8 cellular contexts compared by ENCODE assay signal in genomic region chr3:4981160-4981687, GRCh38. TPM values are rescaled to one million over a fixed set of nuclear protein-coding genes. Genes with fewer than 3 reads are reported as not detected.
DNase-seq lines count a peak whose midpoint lies in the region; ATAC-seq lines count a peak whose summit lies in the region.

No MANE protein-coding gene starts in this region.

- DNase-seq in activated T-cell treated with anti-CD3 and anti-CD28 coated beads, Interleukin-2, amount 50 U/mL, for 24 hours = no peak
- DNase-seq in activated T-cell treated with anti-CD3 and anti-CD28 coated beads, Interleukin-2, amount 50 U/mL, for 48 hours = no peak
- DNase-seq in activated naive CD8-positive, alpha-beta T cell treated with anti-CD3 and anti-CD28 coated beads, Interleukin-2, amount 10 ng/mL, durations not matched to agents 7 days and 5 days = no peak
- DNase-seq in kidney tubule cell (ENCODE audit: low spot score) (peak; percentile 66), NCI-H510A (lab: John Stamatoyannopoulos, UW) (no peak)

- peaks cover 8% of the 10 kb centered on the region for H3K4me1 ChIP-seq in thymus (ENCODE audit: control insufficient read depth, insufficient read depth, low read length)

- H3K4me1 Mint-ChIP-seq in activated T-cell treated with anti-CD3 and anti-CD28 coated beads, Interleukin-2, amount 50 U/mL, for 24 hours (ENCODE audit: low read depth) = peaks cover 70% of the 10 kb centered on the region
- peaks cover 32% of the 10 kb centered on the region for H3K4me1 Mint-ChIP-seq in activated naive CD8-positive, alpha-beta T cell treated with anti-CD3 and anti-CD28 coated beads, Interleukin-2, amount 10 ng/mL, durations not matched to agents 7 days and 5 days

- H3K27me3 Mint-ChIP-seq in activated T-cell treated with anti-CD3 and anti-CD28 coated beads, Interleukin-2, amount 50 U/mL, for 24 hours = no peaks in the 10 kb centered on the region
- H3K27me3 Mint-ChIP-seq in activated naive CD8-positive, alpha-beta T cell treated with anti-CD3 and anti-CD28 coated beads, Interleukin-2, amount 10 ng/mL, durations not matched to agents 7 days and 5 days = no peaks in the 10 kb centered on the region

- peaks cover 23% of the 10 kb centered on the region for H3K27me3 ChIP-seq in thymus (ENCODE audit: control insufficient read depth, insufficient read depth)

- no peak overlapping the region for H3K27ac ChIP-seq in thymus (ENCODE audit: low read depth)

- H3K36me3 ChIP-seq in thymus (ENCODE audit: control insufficient read depth, insufficient read depth) = no peaks in the 10 kb centered on the region

- ATAC-seq in activated naive CD8-positive, alpha-beta T cell treated with anti-CD3 and anti-CD28 coated beads, Interleukin-2, amount 10 ng/mL, durations not matched to agents 7 days and 5 days (ENCODE audit: low read depth) = no peak
- ATAC-seq in HG03432 (IDR thresholded peaks at IDR 0.05; ENCODE audit: unreplicated experiment) (no peak), HG02938 (IDR thresholded peaks at IDR 0.05; ENCODE audit: unreplicated experiment) (no peak)

- peak overlapping the region; percentile 12 for H3K4me3 ChIP-seq in thymus (ENCODE audit: low read length)

- H3K9me3 ChIP-seq in thymus (ENCODE audit: control insufficient read depth) = no peaks in the 10 kb centered on the region

- 88% methylated on average over 3 of the region's 3 CpGs for WGBS in thymus

- H3K36me3 Mint-ChIP-seq in activated T-cell treated with anti-CD3 and anti-CD28 coated beads, Interleukin-2, amount 50 U/mL, for 24 hours (ENCODE audit: low read depth) = peaks cover 66% of the 10 kb centered on the region
- H3K36me3 Mint-ChIP-seq in activated naive CD8-positive, alpha-beta T cell treated with anti-CD3 and anti-CD28 coated beads, Interleukin-2, amount 10 ng/mL, durations not matched to agents 7 days and 5 days = peaks cover 61% of the 10 kb centered on the region

- H3K4me3 Mint-ChIP-seq in activated T-cell treated with anti-CD3 and anti-CD28 coated beads, Interleukin-2, amount 50 U/mL, for 24 hours = peak overlapping the region; percentile 100
- peak overlapping the region; percentile 98 for H3K4me3 Mint-ChIP-seq in activated naive CD8-positive, alpha-beta T cell treated with anti-CD3 and anti-CD28 coated beads, Interleukin-2, amount 10 ng/mL, durations not matched to agents 7 days and 5 days

- H3K9me3 Mint-ChIP-seq in activated T-cell treated with anti-CD3 and anti-CD28 coated beads, Interleukin-2, amount 50 U/mL, for 24 hours = no peaks in the 10 kb centered on the region
- no peaks in the 10 kb centered on the region for H3K9me3 Mint-ChIP-seq in activated naive CD8-positive, alpha-beta T cell treated with anti-CD3 and anti-CD28 coated beads, Interleukin-2, amount 10 ng/mL, durations not matched to agents 7 days and 5 days

- H3K27ac Mint-ChIP-seq in activated T-cell treated with anti-CD3 and anti-CD28 coated beads, Interleukin-2, amount 50 U/mL, for 24 hours = peak overlapping the region; percentile 86
- H3K27ac Mint-ChIP-seq in activated naive CD8-positive, alpha-beta T cell treated with anti-CD3 and anti-CD28 coated beads, Interleukin-2, amount 10 ng/mL, durations not matched to agents 7 days and 5 days = peak overlapping the region; percentile 99

- POLR2A ChIA-PET in activated naive CD8-positive, alpha-beta T cell treated with anti-CD3 and anti-CD28 coated beads, Interleukin-2, amount 10 ng/mL, durations not matched to agents 7 days and 5 days (lab: Charles Lee) = interaction anchor here (0.9 to 14.2 kb wide), 13 partner anchors 31 to 269 kb away, joined by 3 to 734 read pairs (median 45); partner anchors contain the start of gene EDEM1

RNA-seq across cellular contexts. Expression of gene BHLHE40, which starts 2.0 kb away (rescaled TPM):
- 100 to 1,000 TPM; 208 to 225 TPM for total RNA-seq in activated naive CD8-positive, alpha-beta T cell treated with anti-CD3 and anti-CD28 coated beads, Interleukin-2, amount 10 ng/mL, durations not matched to agents 7 days and 5 days
- polyA plus RNA-seq in thymus = 30.1 TPM
